In genomic region chr14:93706360-93706955, GRCh38 we compare ENCODE assay signal across 23 cellular contexts.
DNase-seq lines count a peak whose midpoint lies in the region; ATAC-seq, FAIRE-seq and TF ChIP-seq lines count a peak whose summit lies in the region.
"Had no signal": no experiment of that assay in that cellular context is flagged by ENCODE, and none has a peak within 500 bp of the region (broad histone marks: within the 10 kb centered on the region; RNA-seq: fewer than 3 reads in every experiment).

No MANE protein-coding gene starts in this region.

- POLR2A ChIA-PET in WTC11 (lab: Charles Lee), result no interaction called here

- ATAC-seq in WTC11, result peak; percentile 36; the same call in 1 of the 2 replicates
- ATAC-seq: CD8-positive, alpha-beta T cell; HCT116 had no signal

- H3K4me1 ChIP-seq in neural progenitor cell, result no peaks in the 10 kb centered on the region
- H3K4me1 ChIP-seq: Caco-2 had no signal

- FAIRE-seq in RCC 7860 (lab: Jason Lieb, UNC), result no peak
- no peak for FAIRE-seq in H54 (lab: Jason Lieb, UNC)
- FAIRE-seq: GM18507 had no signal

- H3K27me3 Mint-ChIP-seq in WTC11 (ENCODE audit: low read depth) (no peaks in the 10 kb centered on the region), neural progenitor cell (ENCODE audit: insufficient read depth, low read depth) (peaks cover 2% of the 10 kb centered on the region)

- H3K4me1 Mint-ChIP-seq in WTC11 (no peaks in the 10 kb centered on the region), neural progenitor cell (peaks cover 4% of the 10 kb centered on the region)
- H3K4me1 Mint-ChIP-seq: B cell had no signal

- no peak overlapping the region; the same call in 1 of the 2 replicates for H3K27ac Mint-ChIP-seq in WTC11
- H3K27ac Mint-ChIP-seq in neural progenitor cell, result peak overlapping the region; percentile 21
- H3K27ac Mint-ChIP-seq: B cell; CD8-positive, alpha-beta T cell had no signal

- TF ChIP-seq CTCF in WTC11 (IDR thresholded peaks at IDR 0.05) (no peak), neural progenitor cell (IDR thresholded peaks at IDR 0.05) (no peak), lower leg skin (IDR thresholded peaks at IDR 0.05) (no peak)

- H4K20me1 ChIP-seq in neural progenitor cell (ENCODE audit: low read depth), result no peaks in the 10 kb centered on the region

- peak; percentile 12 for DNase-seq in H7
- no peak for DNase-seq in WTC11 (ENCODE audit: low spot score)
- no peak for DNase-seq in neural progenitor cell (ENCODE audit: low spot score)
- DNase-seq in lower leg skin (ENCODE audit: low spot score in 2 of 2), result no peak
- DNase-seq in RCC 7860 (ENCODE audit: low spot score), result no peak
- DNase-seq in DMS53 treated with DMSO at 0.1 percent for 48 hours (lab: John Stamatoyannopoulos, UW; ENCODE audit: unreplicated experiment), result no peak
- DNase-seq in H54 (ENCODE audit: insufficient read length, low spot score), result no peak
- DNase-seq: Caco-2; CD8-positive, alpha-beta T cell; DND-41; GOT3; NCI-H1092; NCI-H1417 treated with DMSO at 0.1 percent for 48 hours; NCI-H2081; NCI-H446; NCI-H524 treated with DMSO at 0.1 percent for 48 hours; NCI-H774; SK-N-SH; SW 1271 had no signal

- 79 to 80% methylated on average over 21 of the region's 21 CpGs for WGBS in lower leg skin, 2 donors

- H3K4me3 Mint-ChIP-seq in WTC11, result no peak overlapping the region
- no peak overlapping the region for H3K4me3 Mint-ChIP-seq in neural progenitor cell
- H3K4me3 Mint-ChIP-seq: B cell; CD8-positive, alpha-beta T cell had no signal

- no peak overlapping the region for H3K9ac ChIP-seq in neural progenitor cell
- H3K9ac ChIP-seq: SK-N-SH had no signal

- H3K9me3 Mint-ChIP-seq in WTC11, result no peaks in the 10 kb centered on the region
- H3K9me3 Mint-ChIP-seq in neural progenitor cell, result no peaks in the 10 kb centered on the region
- H3K9me3 Mint-ChIP-seq: CD8-positive, alpha-beta T cell had no signal

- CTCF ChIA-PET in WTC11 (lab: Charles Lee), result interaction anchor here (1.4 kb wide), 1 partner anchor 197 kb away, joined by 5 read pairs; no protein-coding TSS in a partner anchor

- H3F3A ChIP-seq in neural progenitor cell (ENCODE audit: low read depth), result no peaks in the 10 kb centered on the region

- no peak overlapping the region for H3K4me3 ChIP-seq in H7 (ENCODE audit: insufficient read depth, low read depth, low read length)
- no peak overlapping the region for H3K4me3 ChIP-seq in neural progenitor cell
- no peak overlapping the region for H3K4me3 ChIP-seq in lower leg skin (ENCODE audit: low read depth, poor library complexity, severe bottlenecking)

- H3K27me3 ChIP-seq in H7 (ENCODE audit: control insufficient read depth, insufficient read depth, low read length) (no peaks in the 10 kb centered on the region), neural progenitor cell (no peaks in the 10 kb centered on the region)

- H3K36me3 Mint-ChIP-seq in WTC11 (no peaks in the 10 kb centered on the region), neural progenitor cell (no peaks in the 10 kb centered on the region)
- H3K36me3 Mint-ChIP-seq: CD8-positive, alpha-beta T cell had no signal

- no peaks in the 10 kb centered on the region for H3K79me2 ChIP-seq in neural progenitor cell (ENCODE audit: low read depth)

- TF ChIP-seq POLR2A in lower leg skin (IDR thresholded peaks at IDR 0.05) (no peak), H54 (IDR thresholded peaks at IDR 0.05; ENCODE audit: low read depth, low read length) (no peak)

- intact Hi-C loops in lower leg skin (cut with DNase I; ENCODE audit: low total_unique reads), result no loop called here

- no peaks in the 10 kb centered on the region for H3K9me3 ChIP-seq in neural progenitor cell (ENCODE audit: low read depth)
- H3K9me3 ChIP-seq: Caco-2, SK-N-SH had no signal

- H3K36me3 ChIP-seq in H7 (replicated peaks; ENCODE audit: control insufficient read depth, insufficient read depth, low read length) (no peaks in the 10 kb centered on the region), neural progenitor cell (no peaks in the 10 kb centered on the region)

- H3K27ac ChIP-seq in neural progenitor cell, result no peak overlapping the region
- H3K27ac ChIP-seq: C4-2B had no signal

- no peak overlapping the region for H2AFZ ChIP-seq in neural progenitor cell (replicated peaks)

- no peak overlapping the region for H3K4me2 ChIP-seq in neural progenitor cell
- H3K4me2 ChIP-seq: SK-N-SH had no signal

TF ChIP-seq in WTC11, 78 proteins besides CTCF, POLR2A, EP300 and RAD21:
- TF ChIP-seq E2F1 (CRISPR knock-in tag; IDR thresholded peaks at IDR 0.05) (no peak), ZNF396 (CRISPR knock-in tag; IDR thresholded peaks at IDR 0.05; ENCODE audit: borderline replicate concordance) (no peak), ATF3 (CRISPR knock-in tag; conservative IDR thresholded peaks at IDR 0.05) (no peak), ZNF671 (CRISPR knock-in tag; IDR thresholded peaks at IDR 0.05) (no peak), MLX (CRISPR knock-in tag; IDR thresholded peaks at IDR 0.05) (no peak), JUN (CRISPR knock-in tag; IDR thresholded peaks at IDR 0.05) (no peak)
- TF ChIP-seq, protein P1, sequence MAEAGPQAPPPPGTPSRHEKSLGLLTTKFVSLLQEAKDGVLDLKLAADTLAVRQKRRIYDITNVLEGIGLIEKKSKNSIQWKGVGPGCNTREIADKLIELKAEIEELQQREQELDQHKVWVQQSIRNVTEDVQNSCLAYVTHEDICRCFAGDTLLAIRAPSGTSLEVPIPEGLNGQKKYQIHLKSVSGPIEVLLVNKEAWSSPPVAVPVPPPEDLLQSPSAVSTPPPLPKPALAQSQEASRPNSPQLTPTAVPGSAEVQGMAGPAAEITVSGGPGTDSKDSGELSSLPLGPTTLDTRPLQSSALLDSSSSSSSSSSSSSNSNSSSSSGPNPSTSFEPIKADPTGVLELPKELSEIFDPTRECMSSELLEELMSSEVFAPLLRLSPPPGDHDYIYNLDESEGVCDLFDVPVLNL (CRISPR knock-in tag; IDR thresholded peaks at IDR 0.05; ENCODE audit: borderline replicate concordance, low read depth), result no peak
